23 cellular contexts compared by ENCODE assay signal in the genomic region with DNA sequence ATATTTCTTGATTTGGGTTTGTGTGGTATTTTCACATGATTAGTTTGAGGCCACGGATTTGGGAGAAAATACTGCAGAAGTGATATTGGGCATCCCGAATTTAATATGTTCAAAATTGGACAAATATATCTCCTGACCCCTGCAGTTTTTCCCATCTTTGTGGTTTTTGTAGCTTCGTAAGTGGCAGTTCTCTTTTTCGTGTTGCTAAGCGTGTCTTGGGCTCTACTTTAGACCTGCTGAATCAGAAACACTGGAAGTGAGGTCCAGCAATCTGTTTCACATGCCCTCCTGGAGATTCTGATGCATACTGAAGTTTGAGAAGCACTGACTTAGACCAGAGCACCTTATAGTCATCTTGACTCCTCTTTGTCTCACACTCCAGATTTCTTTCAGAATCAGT.
"Had no signal": no experiment of that assay in that cellular context is flagged by ENCODE, and none has a peak within 500 bp of the region (broad histone marks: within the 10 kb centered on the region; RNA-seq: fewer than 3 reads in every experiment).

No MANE protein-coding gene starts in this region.

- H3K9me3 Mint-ChIP-seq: nephron progenitor cell had no signal

- H2AFZ ChIP-seq: parathyroid adenoma had no signal

- H3K27ac Mint-ChIP-seq: activated CD4-positive, alpha-beta T cell treated with anti-CD3 and anti-CD28 coated beads, Interleukin-2, amount 10 ng/mL, durations not matched to agents 7 days and 5 days; activated CD8-positive, alpha-beta memory T cell treated with anti-CD3 and anti-CD28 coated beads, Interleukin-2, amount 10 ng/mL, durations not matched to agents 7 days and 5 days; activated CD8-positive, alpha-beta T cell treated with anti-CD3 and anti-CD28 coated beads for 36 hours; activated naive CD4-positive, alpha-beta T cell treated with anti-CD3 and anti-CD28 coated beads, Interleukin-2, amount 10 ng/mL, durations not matched to agents 7 days and 5 days had no signal

- H3K4me3 ChIP-seq: body of pancreas, cardiac muscle cell, heart right ventricle, mucosa of descending colon, upper lobe of right lung had no signal

- DNase-seq: activated CD4-positive, alpha-beta T cell treated with anti-CD3 and anti-CD28 coated beads, Interleukin-2, amount 10 ng/mL, durations not matched to agents 7 days and 5 days; activated CD8-positive, alpha-beta memory T cell treated with anti-CD3 and anti-CD28 coated beads, Interleukin-2, amount 10 ng/mL, durations not matched to agents 7 days and 5 days; activated CD8-positive, alpha-beta T cell treated with anti-CD3 and anti-CD28 coated beads for 36 hours; activated effector memory CD4-positive, alpha-beta T cell treated with anti-CD3 and anti-CD28 coated beads, Interleukin-2, amount 50 U/mL, for 16 hours; activated naive CD4-positive, alpha-beta T cell treated with anti-CD3 and anti-CD28 coated beads, Interleukin-2, amount 10 ng/mL, durations not matched to agents 7 days and 5 days; activated T-cell treated with anti-CD3 and anti-CD28 coated beads for 4 hours; anterior cingulate cortex; cortex of kidney; effector CD4-positive, alpha-beta T cell; heart right ventricle; islet precursor cell; mucosa of descending colon; nephron progenitor cell; nucleus accumbens; stimulated activated CD4-positive, alpha-beta T cell treated with anti-CD3 and anti-CD28 coated beads, Interleukin-12 subunit alpha, Interleukin-12 subunit beta, amount 100 ng/mL, for 4 hours; stimulated activated CD4-positive, alpha-beta T cell treated with anti-CD3 and anti-CD28 coated beads, Interleukin-4, amount 100 ng/mL, for 4 hours; stimulated activated naive CD8-positive, alpha-beta T cell treated with anti-CD3 and anti-CD28 coated beads, Interleukin-15, Interleukin-2, amounts not matched to agents 100 U/mL and 50 U/mL, for 24 hours had no signal

- H3K4me1 ChIP-seq: parathyroid adenoma had no signal

- H3K4me1 Mint-ChIP-seq: nephron progenitor cell had no signal

- H3K27me3 ChIP-seq: body of pancreas, cardiac muscle cell, upper lobe of right lung had no signal

- H3K27ac ChIP-seq: body of pancreas, cardiac muscle cell, heart right ventricle, parathyroid adenoma, upper lobe of right lung had no signal

- H3K4me3 Mint-ChIP-seq: activated CD4-positive, alpha-beta T cell treated with anti-CD3 and anti-CD28 coated beads, Interleukin-2, amount 10 ng/mL, durations not matched to agents 7 days and 5 days; activated CD8-positive, alpha-beta memory T cell treated with anti-CD3 and anti-CD28 coated beads, Interleukin-2, amount 10 ng/mL, durations not matched to agents 7 days and 5 days; activated CD8-positive, alpha-beta T cell treated with anti-CD3 and anti-CD28 coated beads for 36 hours; activated naive CD4-positive, alpha-beta T cell treated with anti-CD3 and anti-CD28 coated beads, Interleukin-2, amount 10 ng/mL, durations not matched to agents 7 days and 5 days; nephron progenitor cell had no signal

- H3K9me3 ChIP-seq: body of pancreas, heart right ventricle, mucosa of descending colon, upper lobe of right lung had no signal

- ATAC-seq: activated CD4-positive, CD25-positive, alpha-beta regulatory T cell treated with anti-CD3 and anti-CD28 coated beads, Interleukin-2, amount 50 U/mL, for 24 hours; activated CD8-positive, alpha-beta memory T cell treated with anti-CD3 and anti-CD28 coated beads, Interleukin-2, amount 10 ng/mL, durations not matched to agents 7 days and 5 days; activated CD8-positive, alpha-beta T cell treated with anti-CD3 and anti-CD28 coated beads for 36 hours; body of pancreas; heart right ventricle; mucosa of descending colon; right cardiac atrium; stimulated activated naive CD8-positive, alpha-beta T cell treated with anti-CD3 and anti-CD28 coated beads, Interleukin-15, Interleukin-2, amounts not matched to agents 100 U/mL and 50 U/mL, for 24 hours had no signal

- H3K9ac ChIP-seq: parathyroid adenoma had no signal

- H3K36me3 ChIP-seq: heart right ventricle, upper lobe of right lung had no signal

- H3K27me3 Mint-ChIP-seq: activated CD8-positive, alpha-beta T cell treated with anti-CD3 and anti-CD28 coated beads for 36 hours; activated naive CD4-positive, alpha-beta T cell treated with anti-CD3 and anti-CD28 coated beads, Interleukin-2, amount 10 ng/mL, durations not matched to agents 7 days and 5 days had no signal

- H3K79me2 ChIP-seq: parathyroid adenoma had no signal
